ENCODE assay signal across 2 cellular contexts in genomic region chr10:13001887-13002212, GRCh38.
TF ChIP-seq lines count a peak whose summit lies in the region.

No MANE protein-coding gene starts in this region.

TF ChIP-seq in IMR-90, 13 proteins besides CTCF, POLR2A, EP300 and RAD21 (continued from another document):
- TF ChIP-seq ELK1 (IDR thresholded peaks at IDR 0.05; ENCODE audit: borderline replicate concordance, low read depth, low read length) = no peak
- TF ChIP-seq MAFK (IDR thresholded peaks at IDR 0.05; ENCODE audit: low read depth, low read length) = no peak
- TF ChIP-seq RCOR1 (IDR thresholded peaks at IDR 0.05; ENCODE audit: insufficient replicate concordance, low read length) = no peak
- TF ChIP-seq BHLHE40 (IDR thresholded peaks at IDR 0.05; ENCODE audit: low read depth, low read length) = no peak
- TF ChIP-seq CHD1 (IDR thresholded peaks at IDR 0.05; ENCODE audit: low read depth, low read length) = no peak
- TF ChIP-seq FOS (IDR thresholded peaks at IDR 0.05; ENCODE audit: low read depth, low read length) = no peak
- no peak for TF ChIP-seq MAZ (IDR thresholded peaks at IDR 0.05; ENCODE audit: borderline replicate concordance, low read depth, low read length)

TF ChIP-seq in liver, 16 proteins besides CTCF, POLR2A, EP300 and RAD21 (continued from another document):
- no peak for TF ChIP-seq REST (IDR thresholded peaks at IDR 0.05)
- TF ChIP-seq SP1 (IDR thresholded peaks at IDR 0.05) = no peak
- TF ChIP-seq JUND (IDR thresholded peaks at IDR 0.05) = no peak
- TF ChIP-seq ATF3 (IDR thresholded peaks at IDR 0.05) = no peak
- TF ChIP-seq ZBTB33 (IDR thresholded peaks at IDR 0.05) = no peak
- TF ChIP-seq GABPA (IDR thresholded peaks at IDR 0.05 in 1 of 2, conservative IDR thresholded peaks at IDR 0.05 in 1 of 2) = no peak
TF ChIP-seq in liver: peak in this region for 0.
